ENCODE assay signal across 13 cellular contexts in the genomic region with DNA sequence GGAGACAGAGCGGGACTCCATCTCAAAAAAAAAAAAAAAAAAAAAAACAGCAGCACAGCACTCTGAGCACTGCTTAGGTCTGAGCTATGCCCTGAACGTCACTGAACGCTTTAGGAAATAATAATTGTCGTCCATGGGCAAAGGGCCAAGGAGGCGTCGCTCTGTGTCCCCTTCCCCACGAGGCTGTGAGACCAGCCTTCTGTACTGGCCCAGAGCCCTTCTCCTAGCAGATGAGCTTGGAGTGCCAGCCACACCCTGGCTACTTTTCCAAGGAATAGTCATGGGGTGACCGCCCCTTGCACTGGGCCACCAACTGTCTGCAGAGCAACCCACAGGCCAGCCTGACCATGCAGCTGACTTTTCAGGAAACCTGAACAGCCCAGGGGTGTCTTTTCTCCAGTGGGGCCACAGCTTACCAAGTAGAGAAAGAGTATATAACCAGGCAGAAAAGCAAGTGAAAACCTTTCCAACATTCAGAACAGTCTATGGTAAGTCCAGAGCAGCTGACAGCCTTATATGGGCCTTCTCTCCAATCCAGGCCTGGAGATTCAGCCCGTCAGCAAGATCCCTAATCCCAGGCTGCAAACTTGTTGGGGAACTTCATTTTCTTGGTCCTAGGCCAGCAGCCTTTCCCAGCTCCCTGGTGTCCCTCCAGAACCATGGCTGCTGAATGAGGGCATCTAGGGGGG. TPM values are rescaled to one million over a fixed set of nuclear protein-coding genes. Genes with fewer than 3 reads are reported as not detected.
A peak's percentile ranks its signal among the peaks of the same experiment; 100 is the strongest.
DNase-seq lines count a peak whose midpoint lies in the region; ATAC-seq, FAIRE-seq and TF ChIP-seq lines count a peak whose summit lies in the region.
"Had no signal": no experiment of that assay in that cellular context is flagged by ENCODE, and none has a peak within 500 bp of the region (broad histone marks: within the 10 kb centered on the region; RNA-seq: fewer than 3 reads in every experiment).

No MANE protein-coding gene starts in this region.

- no peak overlapping the region for H3K4me2 ChIP-seq in trophoblast cell (ENCODE audit: low read length)

- no peak overlapping the region for H3K9ac ChIP-seq in trophoblast cell (ENCODE audit: low read length)

- H2BK5ac ChIP-seq in trophoblast cell (ENCODE audit: low read depth, low read length, poor library complexity): no peak overlapping the region

- H4K91ac ChIP-seq in trophoblast cell (ENCODE audit: low read depth, low read length): no peak overlapping the region

- DNase-seq in RWPE2 (ENCODE audit: low spot score): no peak
- peak; percentile 18 for DNase-seq in fibroblast of peridontal ligament (ENCODE audit: extremely low read depth)
- no peak for DNase-seq in trophoblast cell
- no peak for DNase-seq in frontal cortex (ENCODE audit: low spot score in 2 of 2)
- no peak for DNase-seq in AG08396 (ENCODE audit: low spot score)
- DNase-seq: activated CD4-positive, alpha-beta T cell treated with anti-CD3 and anti-CD28 coated beads, Interleukin-2, amount 10 ng/mL, durations not matched to agents 24 days and 14 days; activated naive CD8-positive, alpha-beta T cell treated with anti-CD3 and anti-CD28 coated beads, Interleukin-2, amount 10 ng/mL, durations not matched to agents 7 days and 5 days; erythroblast; NCI-H2081 treated with DMSO at 0.1 percent for 48 hours; stimulated activated CD4-positive, alpha-beta T cell treated with anti-CD3 and anti-CD28 coated beads, Interleukin-2, amount 100 ng/mL, for 24 hours had no signal

- ATAC-seq in RWPE2 (ENCODE audit: low read depth) (peak; percentile 7; the same call in 1 of the 3 replicates), GM18517 (IDR thresholded peaks at IDR 0.05; ENCODE audit: unreplicated experiment) (no peak), HG03565 (IDR thresholded peaks at IDR 0.05; ENCODE audit: unreplicated experiment) (no peak)

- H4K8ac ChIP-seq in trophoblast cell (ENCODE audit: low read depth, low read length): peak overlapping the region; percentile 17

- H3K79me2 ChIP-seq in ACC112 (ENCODE audit: control insufficient read depth, insufficient read depth, low read length, unreplicated experiment): no peaks in the 10 kb centered on the region
- peaks cover 4% of the 10 kb centered on the region for H3K79me2 ChIP-seq in trophoblast cell (ENCODE audit: control insufficient read depth, insufficient read depth, low read length, poor library complexity)

- no peak overlapping the region for H2AFZ ChIP-seq in ACC112 (ENCODE audit: low read length, unreplicated experiment)
- H2AFZ ChIP-seq in trophoblast cell (ENCODE audit: insufficient read depth, low read length, poor library complexity): peak overlapping the region; percentile 30

- WGBS in trophoblast cell (ENCODE audit: extremely low coverage, insufficient coverage, insufficient read length): no CpG with 5 or more reads among the region's 9 CpGs

- no peak for FAIRE-seq in frontal cortex (lab: Jason Lieb, UNC)

- peak overlapping the region; percentile 54 for H3K18ac ChIP-seq in trophoblast cell (ENCODE audit: low read length)

- no peak overlapping the region for H3K4me3 ChIP-seq in ACC112 (ENCODE audit: low read depth, low read length)
- H3K4me3 ChIP-seq in RWPE2 (ENCODE audit: severe bottlenecking): no peak overlapping the region
- no peak overlapping the region for H3K4me3 ChIP-seq in trophoblast cell (ENCODE audit: low read depth, low read length)

- H3K27ac ChIP-seq in ACC112 (ENCODE audit: low read depth, low read length): peak overlapping the region; percentile 77; the same call in 1 of the 2 replicates
- H3K27ac ChIP-seq in RWPE2 (ENCODE audit: poor library complexity, severe bottlenecking): peak overlapping the region; percentile 82
- H3K27ac ChIP-seq in trophoblast cell (ENCODE audit: low read depth, low read length): peak overlapping the region; percentile 24

- no peaks in the 10 kb centered on the region for H3K9me3 ChIP-seq in RWPE2 (ENCODE audit: severe bottlenecking)
- peaks cover 3% of the 10 kb centered on the region for H3K9me3 ChIP-seq in trophoblast cell (ENCODE audit: insufficient read depth, low read depth, low read length)

- peaks cover 46% of the 10 kb centered on the region for H3K4me1 ChIP-seq in ACC112 (ENCODE audit: control insufficient read depth, insufficient read depth, low read length, unreplicated experiment)
- peaks cover 78% of the 10 kb centered on the region for H3K4me1 ChIP-seq in RWPE2 (ENCODE audit: insufficient read depth, poor library complexity, severe bottlenecking)
- H3K4me1 ChIP-seq in trophoblast cell (ENCODE audit: control insufficient read depth in 1 of 2, insufficient read depth in 2 of 2, low read length in 2 of 2): peaks cover 15 to 28% of the 10 kb centered on the region in 2 experiments

- no peak overlapping the region for H3K23ac ChIP-seq in trophoblast cell (ENCODE audit: low read length)

- no peak for TF ChIP-seq CTCF in RWPE2 (IDR thresholded peaks at IDR 0.05; ENCODE audit: poor library complexity, severe bottlenecking)

- peak overlapping the region; percentile 18 for H2BK12ac ChIP-seq in trophoblast cell (ENCODE audit: low read length)

- no peak overlapping the region for H2BK120ac ChIP-seq in trophoblast cell (ENCODE audit: insufficient read depth, low read length, poor library complexity)

- no peak overlapping the region for H4K12ac ChIP-seq in trophoblast cell (ENCODE audit: low read depth, low read length)

- H3K4ac ChIP-seq in trophoblast cell (ENCODE audit: low read depth, low read length): no peak overlapping the region

- peak overlapping the region; percentile 60 for H2AK5ac ChIP-seq in trophoblast cell (ENCODE audit: low read length)

- H3K14ac ChIP-seq in trophoblast cell (ENCODE audit: low read length): peak overlapping the region; percentile 35

- no peaks in the 10 kb centered on the region for H3K36me3 ChIP-seq in ACC112 (ENCODE audit: insufficient read depth, low read length)
- peaks cover 84% of the 10 kb centered on the region for H3K36me3 ChIP-seq in RWPE2 (ENCODE audit: low read depth)
- H3K36me3 ChIP-seq in trophoblast cell (ENCODE audit: control insufficient read depth in 1 of 2, insufficient read depth in 2 of 2, low read length in 2 of 2): peaks cover 71 to 80% of the 10 kb centered on the region in 2 experiments

- peaks cover 8% of the 10 kb centered on the region for H3K79me1 ChIP-seq in trophoblast cell (ENCODE audit: low read length)

- H3K27me3 ChIP-seq in ACC112 (ENCODE audit: insufficient read depth, low read length): no peaks in the 10 kb centered on the region
- H3K27me3 ChIP-seq in RWPE2 (ENCODE audit: insufficient read depth, poor library complexity, severe bottlenecking): no peaks in the 10 kb centered on the region
- H3K27me3 ChIP-seq in trophoblast cell (ENCODE audit: insufficient read depth, low read length): no peaks in the 10 kb centered on the region

RNA-seq across cellular contexts. Expression of gene CD9, which starts 28.5 kb away (rescaled TPM):
- polyA plus RNA-seq in trophoblast cell (2013): 675 and 739 TPM in 2 replicates
- 26.5 TPM for total RNA-seq in frontal cortex

Comparison
In these comparisons a context has a peak if more than half of its experiments do, and no peak if none do; other contexts are left out.
1. H3K27ac ChIP-seq: peak in every context shown above with its lines; median percentile 82 in RWPE2; 77 in ACC112; 24 in trophoblast cell.